Comparison of ENCODE assay signal across 8 cellular contexts in the genomic region with DNA sequence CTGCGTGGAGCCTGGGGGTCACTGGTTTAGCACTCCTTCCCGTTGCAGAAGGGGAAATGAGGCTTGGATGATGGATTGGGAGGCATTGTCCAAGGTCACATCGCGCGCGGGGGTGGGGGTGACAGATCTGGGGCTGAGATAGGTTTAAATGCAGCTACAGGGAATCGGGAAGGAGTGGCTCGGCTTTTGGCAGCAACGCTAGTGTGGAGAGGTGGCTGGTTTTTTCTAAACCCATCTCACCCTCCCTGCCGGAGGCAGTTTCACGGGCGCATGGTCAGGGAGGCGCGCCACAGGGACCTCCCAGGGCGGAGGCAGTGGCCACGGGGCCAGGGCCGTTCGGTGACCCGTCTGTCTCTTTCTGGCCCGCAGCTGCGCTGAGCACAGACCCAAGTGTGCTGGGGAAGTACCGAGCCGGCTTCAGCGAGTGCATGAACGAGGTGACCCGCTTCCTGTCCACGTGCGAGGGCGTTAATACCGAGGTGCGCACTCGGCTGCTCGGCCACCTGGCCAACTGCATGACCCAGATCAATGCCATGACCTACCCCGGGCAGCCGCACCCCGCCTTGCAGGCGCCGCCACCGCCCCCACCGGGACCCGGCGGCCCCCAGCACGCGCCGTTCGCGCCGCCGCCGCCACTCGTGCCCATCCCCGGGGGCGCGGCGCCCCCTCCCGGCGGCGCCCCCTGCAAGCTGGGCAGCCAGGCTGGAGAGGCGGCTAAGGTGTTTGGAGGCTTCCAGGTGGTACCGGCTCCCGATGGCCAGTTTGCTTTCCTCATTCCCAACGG. TPM values are rescaled to one million over a fixed set of nuclear protein-coding genes. Genes with fewer than 3 reads are reported as not detected.
A peak's percentile ranks its signal among the peaks of the same experiment; 100 is the strongest.
DNase-seq lines count a peak whose midpoint lies in the region; ATAC-seq lines count a peak whose summit lies in the region.

No MANE protein-coding gene starts in this region.

- no peaks in the 10 kb centered on the region for H3K9me3 Mint-ChIP-seq in activated naive CD8-positive, alpha-beta T cell treated with anti-CD3 and anti-CD28 coated beads, Interleukin-2, amount 10 ng/mL, durations not matched to agents 7 days and 5 days

- POLR2A ChIA-PET in activated naive CD8-positive, alpha-beta T cell treated with anti-CD3 and anti-CD28 coated beads, Interleukin-2, amount 10 ng/mL, durations not matched to agents 7 days and 5 days (lab: Charles Lee): interaction anchor here (1.0 kb wide), 1 partner anchor 79 kb away, joined by 3 read pairs; no protein-coding TSS in a partner anchor

- no peaks in the 10 kb centered on the region for H3K27me3 ChIP-seq in rectal smooth muscle tissue (ENCODE audit: control insufficient read depth, insufficient read depth, low read length)

- peak overlapping the region; percentile 39 for H3K9ac ChIP-seq in rectal smooth muscle tissue (ENCODE audit: low read length)

- H3K4me1 ChIP-seq in rectal smooth muscle tissue (ENCODE audit: control insufficient read depth, insufficient read depth, low read length): peaks cover 23% of the 10 kb centered on the region

- H3K36me3 ChIP-seq in rectal smooth muscle tissue (ENCODE audit: control insufficient read depth, insufficient read depth, low read length): no peaks in the 10 kb centered on the region

- H3K4me3 Mint-ChIP-seq in activated naive CD8-positive, alpha-beta T cell treated with anti-CD3 and anti-CD28 coated beads, Interleukin-2, amount 10 ng/mL, durations not matched to agents 7 days and 5 days: peak overlapping the region; percentile 59

- H3K27me3 Mint-ChIP-seq in activated naive CD8-positive, alpha-beta T cell treated with anti-CD3 and anti-CD28 coated beads, Interleukin-2, amount 10 ng/mL, durations not matched to agents 7 days and 5 days: peaks cover 75% of the 10 kb centered on the region

- DNase-seq in COR-L47 (lab: John Stamatoyannopoulos, UW) (peak; percentile 66), GM19238 (ENCODE audit: insufficient read length, low spot score) (peak; percentile 78), RPMI8226 (peak; percentile 73), left cardiac atrium (peak; percentile 73), SKM-1 (lab: John Stamatoyannopoulos, UW; ENCODE audit: unreplicated experiment) (no peak)
- DNase-seq in activated naive CD8-positive, alpha-beta T cell treated with anti-CD3 and anti-CD28 coated beads, Interleukin-2, amount 10 ng/mL, durations not matched to agents 7 days and 5 days: peak; percentile 62

- peak overlapping the region; percentile 75 for H3K4me3 ChIP-seq in rectal smooth muscle tissue (ENCODE audit: low read length)

- intact Hi-C loops in left cardiac atrium (cut with DNase I): loop anchor here (2.0 to 10.0 kb wide), 7 partner anchors 130 to 355 kb away; no protein-coding TSS in a partner anchor

- ATAC-seq in HG03520 (IDR thresholded peaks at IDR 0.05; ENCODE audit: unreplicated experiment) (peak; percentile 35), left cardiac atrium (peak; percentile 0 to 4)
- peak; percentile 15 for ATAC-seq in activated naive CD8-positive, alpha-beta T cell treated with anti-CD3 and anti-CD28 coated beads, Interleukin-2, amount 10 ng/mL, durations not matched to agents 7 days and 5 days (ENCODE audit: low read depth)

- H3K4me1 Mint-ChIP-seq in activated naive CD8-positive, alpha-beta T cell treated with anti-CD3 and anti-CD28 coated beads, Interleukin-2, amount 10 ng/mL, durations not matched to agents 7 days and 5 days: peaks cover 41% of the 10 kb centered on the region

- H3K36me3 Mint-ChIP-seq in activated naive CD8-positive, alpha-beta T cell treated with anti-CD3 and anti-CD28 coated beads, Interleukin-2, amount 10 ng/mL, durations not matched to agents 7 days and 5 days: peaks cover 2% of the 10 kb centered on the region

- H3K27ac Mint-ChIP-seq in activated naive CD8-positive, alpha-beta T cell treated with anti-CD3 and anti-CD28 coated beads, Interleukin-2, amount 10 ng/mL, durations not matched to agents 7 days and 5 days: no peak overlapping the region

- H3K27ac ChIP-seq in rectal smooth muscle tissue (ENCODE audit: low read depth, low read length): peak overlapping the region; percentile 93

RNA-seq across cellular contexts. Expression of a gene that starts 1.6 kb away (rescaled TPM):
- total RNA-seq in activated naive CD8-positive, alpha-beta T cell treated with anti-CD3 and anti-CD28 coated beads, Interleukin-2, amount 10 ng/mL, durations not matched to agents 7 days and 5 days: not detected
- total RNA-seq in left cardiac atrium: 10 to 100 TPM; 13.2 to 60.5 TPM

Comparison
In these comparisons a context has a peak if more than half of its experiments do, and no peak if none do; other contexts are left out.
1. RNA of a gene that starts 1.6 kb away (total RNA-seq): 13.2 to 60.5 TPM in left cardiac atrium; not detected in activated naive CD8-positive, alpha-beta T cell treated with anti-CD3 and anti-CD28 coated beads, Interleukin-2, amount 10 ng/mL, durations not matched to agents 7 days and 5 days; every median in the first group is over 10 times any median in the second.
2. Peak in every context shown above with its lines, with median percentiles within 50 percentile points of each other: ATAC-seq.